Comparison of ENCODE assay signal across 22 cellular contexts in the genomic region with DNA sequence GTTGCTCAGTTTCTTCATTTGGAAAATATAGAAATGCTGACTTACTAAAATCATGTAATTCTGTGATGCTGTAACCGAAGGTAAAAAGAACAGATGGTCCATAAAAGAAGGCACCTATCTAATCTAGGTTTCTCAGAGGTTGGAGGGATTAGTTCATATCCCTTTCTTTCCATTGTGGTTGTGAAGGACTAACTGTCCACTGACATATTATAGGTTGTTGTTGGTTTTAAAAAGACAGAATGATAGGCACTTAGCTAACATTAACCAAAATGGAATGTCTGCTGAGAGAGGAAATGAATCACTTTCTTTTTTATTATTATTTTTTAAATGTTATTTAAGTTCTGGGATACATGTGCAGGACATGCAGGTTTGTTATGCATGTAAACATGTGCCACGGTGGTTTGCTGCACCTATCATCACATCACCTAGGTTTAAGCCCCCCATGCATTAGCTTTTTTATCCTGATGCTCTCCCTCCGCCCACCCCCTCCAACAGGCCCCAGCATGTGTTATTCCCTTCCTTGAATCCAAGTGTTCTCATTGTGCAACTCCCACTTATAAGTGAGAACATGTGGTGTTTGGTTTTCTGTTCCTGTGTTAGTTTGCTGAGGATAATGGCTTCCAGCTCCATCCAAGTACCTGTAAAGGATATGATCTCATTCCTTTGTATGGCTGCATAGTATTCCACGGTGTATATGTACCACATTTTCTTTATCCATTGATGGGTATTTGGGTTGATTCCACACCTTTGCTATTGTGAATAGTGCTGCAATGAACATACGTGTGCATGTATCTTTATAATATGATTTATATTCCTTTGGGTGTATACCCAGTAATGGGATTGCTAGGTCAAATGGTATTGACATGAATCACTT. TPM values are rescaled to one million over a fixed set of nuclear protein-coding genes. Genes with fewer than 3 reads are reported as not detected.
DNase-seq lines count a peak whose midpoint lies in the region; ATAC-seq, FAIRE-seq and TF ChIP-seq lines count a peak whose summit lies in the region.
"Had no signal": no experiment of that assay in that cellular context is flagged by ENCODE, and none has a peak within 500 bp of the region (broad histone marks: within the 10 kb centered on the region; RNA-seq: fewer than 3 reads in every experiment).

No MANE protein-coding gene starts in this region.

- no peak for TF ChIP-seq POLR2A in H54 (IDR thresholded peaks at IDR 0.05; ENCODE audit: low read depth, low read length)

- DNase-seq in EH (ENCODE audit: low read depth) (peak; percentile 65), LHCN-M2 (ENCODE audit: low read depth) (peak; percentile 64), cardiac fibroblast (ENCODE audit: low read depth in 2 of 2) (peak; percentile 35 to 75), kidney epithelial cell (ENCODE audit: low read depth) (peak; percentile 16), H54 (ENCODE audit: insufficient read length, low spot score) (no peak)
- DNase-seq: activated CD4-positive, alpha-beta memory T cell treated with anti-CD3 and anti-CD28 coated beads for 36 hours; activated T-cell treated with anti-CD3 and anti-CD28 coated beads, Interleukin-2, amount 50 U/mL, for 48 hours; AML-193; cerebellar nuclear complex; Karpas-422; naive thymus-derived CD4-positive, alpha-beta T cell; NCI-H1417 treated with DMSO at 0.1 percent for 48 hours; NK-92 treated with Interleukin-12 subunit alpha and Interleukin-12 subunit beta, amount 100 ng/mL, for 24 hours; ovary; RPMI8226; stimulated activated CD4-positive, alpha-beta T cell treated with anti-CD3 and anti-CD28 coated beads, Interleukin-2, amount 100 ng/mL, for 24 hours had no signal

- no peaks in the 10 kb centered on the region for H3K36me3 ChIP-seq in kidney epithelial cell (ENCODE audit: control insufficient read depth, insufficient read depth, low read length)
- H3K36me3 ChIP-seq: ovary had no signal

- no peaks in the 10 kb centered on the region for H3K27me3 ChIP-seq in kidney epithelial cell (ENCODE audit: control insufficient read depth, insufficient read depth, low read length)
- H3K27me3 ChIP-seq: ovary had no signal

- H3K4me3 ChIP-seq in cardiac fibroblast (replicated peaks in 1 of 2; ENCODE audit: low read depth in 2 of 2, low read length in 2 of 2) (no peak overlapping the region), kidney epithelial cell (ENCODE audit: low read depth, low read length) (no peak overlapping the region)
- H3K4me3 ChIP-seq: ovary had no signal

- TF ChIP-seq CTCF in cardiac fibroblast (IDR thresholded peaks at IDR 0.05; ENCODE audit: low read depth, low read length) (no peak), kidney epithelial cell (IDR thresholded peaks at IDR 0.05; ENCODE audit: insufficient read depth, low read length, poor library complexity, severe bottlenecking) (no peak)

- FAIRE-seq in H54 (lab: Jason Lieb, UNC): no peak
- FAIRE-seq: GM12891 had no signal

- ATAC-seq in GM18511 (IDR thresholded peaks at IDR 0.05; ENCODE audit: unreplicated experiment) (no peak), GM19023 (IDR thresholded peaks at IDR 0.05; ENCODE audit: unreplicated experiment) (no peak), GM21825 (IDR thresholded peaks at IDR 0.05; ENCODE audit: unreplicated experiment) (no peak)
- ATAC-seq: naive thymus-derived CD4-positive, alpha-beta T cell; sciatic nerve had no signal

RNA-seq across cellular contexts. Expression of gene ALDH1A2, which starts 45.8 kb away (rescaled TPM):
- total RNA-seq in LHCN-M2 (2014; rRNA removed) (0.46 and 0.77 TPM in 2 replicates), kidney epithelial cell (23.8 and 29.7 TPM in 2 replicates)
- 0.81 TPM for polyA plus RNA-seq in LHCN-M2 (2012)
- total RNA-seq: G401 had no signal
- polyA plus RNA-seq: naive thymus-derived CD4-positive, alpha-beta T cell had no signal

Comparison
In these comparisons a context has a peak if more than half of its experiments do, and no peak if none do; other contexts are left out.
1. RNA of gene ALDH1A2, which starts 45.8 kb away (total RNA-seq): 23.8 to 29.7 TPM in kidney epithelial cell; 0.46 to 0.77 TPM in LHCN-M2; every median in the first group is over 10 times any median in the second.